In genomic region chr4:169634975-169635374, GRCh38 we compare ENCODE assay signal across 21 cellular contexts. TPM values are rescaled to one million over a fixed set of nuclear protein-coding genes. Genes with fewer than 3 reads are reported as not detected.
A peak's percentile ranks its signal among the peaks of the same experiment; 100 is the strongest.
DNase-seq lines count a peak whose midpoint lies in the region; ATAC-seq, FAIRE-seq and TF ChIP-seq lines count a peak whose summit lies in the region.
"Had no signal": no experiment of that assay in that cellular context is flagged by ENCODE, and none has a peak within 500 bp of the region (broad histone marks: within the 10 kb centered on the region; RNA-seq: fewer than 3 reads in every experiment).

No MANE protein-coding gene starts in this region.

- no peak for ATAC-seq in HG03159 (IDR thresholded peaks at IDR 0.05; ENCODE audit: unreplicated experiment)
- ATAC-seq: activated CD4-positive, CD25-positive, alpha-beta regulatory T cell treated with anti-CD3 and anti-CD28 coated beads, Interleukin-2, amount 50 U/mL, for 24 hours; activated T-helper 17 cell treated with anti-CD3 and anti-CD28 coated beads, Interleukin-2, amount 50 U/mL, for 72 hours had no signal

- H3K4me1 ChIP-seq in prostate gland (replicated peaks) = no peaks in the 10 kb centered on the region
- H3K4me1 ChIP-seq: adrenal gland, parathyroid adenoma had no signal

- DNase-seq in GM19239 (ENCODE audit: insufficient read length, low spot score) (no peak), LoVo (ENCODE audit: low spot score) (peak; percentile 65), epithelial cell of prostate (ENCODE audit: low read depth, low spot score) (peak; percentile 86), prostate gland (ENCODE audit: low spot score) (peak; percentile 62), pons (ENCODE audit: low spot score) (no peak), anterior cingulate cortex (lab: John Stamatoyannopoulos, UW) (no peak), GF-D8 (lab: John Stamatoyannopoulos, UW) (no peak)
- DNase-seq: activated CD8-positive, alpha-beta memory T cell treated with anti-CD3 and anti-CD28 coated beads for 24 hours; adrenal gland; foreskin fibroblast; GDM1; GM23248; Karpas-422; NCI-H2171 treated with DMSO at 0.1 percent for 48 hours; T-helper 1 cell; thyroid gland had no signal

- H3K9me3 ChIP-seq in prostate gland = no peaks in the 10 kb centered on the region
- H3K9me3 ChIP-seq: adrenal gland, thyroid gland had no signal

- peak; percentile 56 for FAIRE-seq in GM19239 (lab: Jason Lieb, UNC)

- no peaks in the 10 kb centered on the region for H3K27me3 ChIP-seq in prostate gland (replicated peaks; ENCODE audit: insufficient read depth)
- H3K27me3 ChIP-seq: adrenal gland, thyroid gland had no signal

- H3K27ac ChIP-seq in epithelial cell of prostate (peak overlapping the region; percentile 55), prostate gland (peak overlapping the region; percentile 17 to 42)
- H3K27ac ChIP-seq: adrenal gland, GM23248, HL-60, parathyroid adenoma, thyroid gland had no signal

- intact Hi-C loops in prostate gland (cut with DNase I) = no loop called here

- WGBS in prostate gland = 39% methylated on average over 1 of the region's 1 CpG

- no peak overlapping the region for H3K4me3 ChIP-seq in prostate gland
- H3K4me3 ChIP-seq: adrenal gland, GM23248, thyroid gland had no signal

- no peak for TF ChIP-seq CTCF in prostate gland (IDR thresholded peaks at IDR 0.05)

- H3K36me3 ChIP-seq in prostate gland = no peaks in the 10 kb centered on the region
- H3K36me3 ChIP-seq: adrenal gland had no signal

- TF ChIP-seq POLR2A in prostate gland (IDR thresholded peaks at IDR 0.05) = no peak

RNA-seq across cellular contexts. Expression of gene CLCN3, which starts 14.6 kb away (rescaled TPM):
- total RNA-seq in prostate gland = 10 to 100 TPM; 67.2 to 96.4 TPM

RNA-seq across cellular contexts. Expression of gene NEK1, which starts 22.6 kb away (rescaled TPM):
- 10 to 100 TPM in 1 of 2 donors, 1 to 10 TPM in 1; 5.0 to 17.6 TPM for total RNA-seq in prostate gland

Comparison
In these comparisons a context has a peak if more than half of its experiments do, and no peak if none do; other contexts are left out.
1. DNase-seq: peak in LoVo (single experiment), epithelial cell of prostate (single experiment) and prostate gland (single experiment); none in GM19239 (single experiment), pons (single experiment), anterior cingulate cortex (0 of 58) and GF-D8 (single experiment).